8 cellular contexts compared by ENCODE assay signal in the genomic region with DNA sequence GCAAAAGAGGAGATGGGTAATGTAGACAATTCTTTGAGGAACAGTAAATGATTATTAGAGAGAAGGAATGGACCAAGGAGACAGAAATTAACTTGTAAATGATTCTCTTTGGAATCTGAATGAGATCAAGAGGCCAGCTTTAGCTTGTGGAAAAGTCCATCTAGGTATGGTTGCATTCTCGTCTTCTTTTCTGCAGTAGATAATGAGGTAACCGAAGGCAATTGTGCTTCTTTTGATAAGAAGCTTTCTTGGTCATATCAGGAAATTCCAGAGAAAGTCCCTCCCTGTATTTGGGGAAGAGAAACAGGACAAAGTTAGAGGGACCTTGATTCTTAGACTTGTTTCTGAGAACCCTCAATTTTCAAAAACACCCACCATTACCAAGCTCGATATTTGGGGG.
DNase-seq lines count a peak whose midpoint lies in the region; ATAC-seq and TF ChIP-seq lines count a peak whose summit lies in the region.

No MANE protein-coding gene starts in this region.

- TF ChIP-seq CTCF in SU-DHL-6 (IDR thresholded peaks at IDR 0.05; ENCODE audit: insufficient read depth, low read length, poor library complexity, severe bottlenecking) (no peak), glutamatergic neuron (IDR thresholded peaks at IDR 0.05; ENCODE audit: partially characterized antibody, unreplicated experiment) (no peak)

- no peak for ATAC-seq in activated T-cell treated with anti-CD3 and anti-CD28 coated beads, Interleukin-2, amount 50 U/mL, for 4 hours
- no peak for ATAC-seq in stimulated activated naive B cell treated with anti-CD40 and anti-IgM and Interleukin-4, amounts not matched to agents 10 μg/mL and 1 μg/mL and 100 μg/mL, for 72 hours (replicated peaks)

- H3K4me2 ChIP-seq in SU-DHL-6 (ENCODE audit: low read depth, low read length, poor library complexity, severe bottlenecking), result peak overlapping the region; percentile 98

- peak overlapping the region; percentile 91 for H3K4me3 Mint-ChIP-seq in activated T-cell treated with anti-CD3 and anti-CD28 coated beads, Interleukin-2, amount 50 U/mL, for 4 hours
- peak overlapping the region; percentile 97 for H3K4me3 Mint-ChIP-seq in glutamatergic neuron (ENCODE audit: unreplicated experiment)
- peak overlapping the region; percentile 93 to 98 for H3K4me3 Mint-ChIP-seq in stimulated activated naive B cell treated with anti-CD40 and anti-IgM and Interleukin-4, amounts not matched to agents 10 μg/mL and 1 μg/mL and 100 μg/mL, for 72 hours

- H3K9me3 Mint-ChIP-seq in activated T-cell treated with anti-CD3 and anti-CD28 coated beads, Interleukin-2, amount 50 U/mL, for 4 hours, result no peaks in the 10 kb centered on the region
- H3K9me3 Mint-ChIP-seq in glutamatergic neuron (ENCODE audit: unreplicated experiment), result peaks cover 5% of the 10 kb centered on the region
- no peaks in the 10 kb centered on the region for H3K9me3 Mint-ChIP-seq in stimulated activated naive B cell treated with anti-CD40 and anti-IgM and Interleukin-4, amounts not matched to agents 10 μg/mL and 1 μg/mL and 100 μg/mL, for 72 hours

- H3K9me3 ChIP-seq in SU-DHL-6 (ENCODE audit: insufficient read depth, low read length), result no peaks in the 10 kb centered on the region

- H3K36me3 Mint-ChIP-seq in activated T-cell treated with anti-CD3 and anti-CD28 coated beads, Interleukin-2, amount 50 U/mL, for 4 hours (ENCODE audit: insufficient read depth), result peaks cover 3% of the 10 kb centered on the region
- H3K36me3 Mint-ChIP-seq in glutamatergic neuron (ENCODE audit: unreplicated experiment), result no peaks in the 10 kb centered on the region
- H3K36me3 Mint-ChIP-seq in stimulated activated naive B cell treated with anti-CD40 and anti-IgM and Interleukin-4, amounts not matched to agents 10 μg/mL and 1 μg/mL and 100 μg/mL, for 72 hours, result peaks cover 29 to 33% of the 10 kb centered on the region in 2 donors

- H4K20me1 ChIP-seq in SU-DHL-6 (ENCODE audit: low read depth, low read length), result no peaks in the 10 kb centered on the region

- H2AFZ ChIP-seq in SU-DHL-6 (ENCODE audit: low read depth, low read length, severe bottlenecking), result peak overlapping the region; percentile 60

- H3K4me1 Mint-ChIP-seq in activated T-cell treated with anti-CD3 and anti-CD28 coated beads, Interleukin-2, amount 50 U/mL, for 4 hours (ENCODE audit: low read depth), result peaks cover 37% of the 10 kb centered on the region
- H3K4me1 Mint-ChIP-seq in glutamatergic neuron (ENCODE audit: low read depth, unreplicated experiment), result peaks cover 15% of the 10 kb centered on the region
- peaks cover 28 to 43% of the 10 kb centered on the region in 2 donors for H3K4me1 Mint-ChIP-seq in stimulated activated naive B cell treated with anti-CD40 and anti-IgM and Interleukin-4, amounts not matched to agents 10 μg/mL and 1 μg/mL and 100 μg/mL, for 72 hours

- peaks cover 26% of the 10 kb centered on the region for H3K79me2 ChIP-seq in SU-DHL-6 (ENCODE audit: insufficient read depth, low read length)

- H3F3A ChIP-seq in SU-DHL-6 (ENCODE audit: insufficient read depth), result peaks cover 78% of the 10 kb centered on the region

- no peaks in the 10 kb centered on the region for H3K27me3 ChIP-seq in SU-DHL-6 (ENCODE audit: low read length)

- DNase-seq in activated T-cell treated with anti-CD3 and anti-CD28 coated beads, Interleukin-2, amount 50 U/mL, for 4 hours, result no peak
- DNase-seq in activated T-cell treated with anti-CD3 and anti-CD28 coated beads for 4 hours, result no peak
- no peak for DNase-seq in glutamatergic neuron
- no peak for DNase-seq in stimulated activated naive B cell treated with anti-CD40 and anti-IgM and Interleukin-4, amounts not matched to agents 10 μg/mL and 1 μg/mL and 100 μg/mL, for 72 hours
- DNase-seq in NCI-H2107 treated with DMSO at 0.1 percent for 48 hours (lab: John Stamatoyannopoulos, UW; ENCODE audit: unreplicated experiment), result no peak
- no peak for DNase-seq in putamen (ENCODE audit: low spot score)
- no peak for DNase-seq in GF-D8 (lab: John Stamatoyannopoulos, UW)

- no peaks in the 10 kb centered on the region for H3K36me3 ChIP-seq in SU-DHL-6 (ENCODE audit: low read length)

- peak overlapping the region; percentile 95 for H3K27ac ChIP-seq in SU-DHL-6 (ENCODE audit: low read depth, low read length)

- peak overlapping the region; percentile 64 for H3K4me3 ChIP-seq in SU-DHL-6 (ENCODE audit: insufficient read depth, low read length, poor library complexity, severe bottlenecking)

- H3K27ac Mint-ChIP-seq in glutamatergic neuron (ENCODE audit: unreplicated experiment), result peak overlapping the region; percentile 96
- peak overlapping the region; percentile 98 for H3K27ac Mint-ChIP-seq in stimulated activated naive B cell treated with anti-CD40 and anti-IgM and Interleukin-4, amounts not matched to agents 10 μg/mL and 1 μg/mL and 100 μg/mL, for 72 hours

- peak overlapping the region; percentile 73 for H3K9ac ChIP-seq in SU-DHL-6 (ENCODE audit: low read length)

- no peaks in the 10 kb centered on the region for H3K9me2 ChIP-seq in SU-DHL-6 (replicated peaks; ENCODE audit: insufficient read depth, low read length)

- H3K27me3 Mint-ChIP-seq in activated T-cell treated with anti-CD3 and anti-CD28 coated beads, Interleukin-2, amount 50 U/mL, for 4 hours (ENCODE audit: low read depth), result no peaks in the 10 kb centered on the region
- H3K27me3 Mint-ChIP-seq in glutamatergic neuron (ENCODE audit: unreplicated experiment), result peaks cover 6% of the 10 kb centered on the region
- H3K27me3 Mint-ChIP-seq in stimulated activated naive B cell treated with anti-CD40 and anti-IgM and Interleukin-4, amounts not matched to agents 10 μg/mL and 1 μg/mL and 100 μg/mL, for 72 hours, result no peaks in the 10 kb centered on the region
